ENCODE assay signal across 8 cellular contexts in genomic region chr3:160565442-160566403, GRCh38. TPM values are rescaled to one million over a fixed set of nuclear protein-coding genes. Genes with fewer than 3 reads are reported as not detected.
A peak's percentile ranks its signal among the peaks of the same experiment; 100 is the strongest.
DNase-seq lines count a peak whose midpoint lies in the region; ATAC-seq, FAIRE-seq and TF ChIP-seq lines count a peak whose summit lies in the region.

Gene KPNA4, minus strand, starts transcription at chr3:160565571. Its CDS starts 289 bp downstream, at chr3:160565282.

- intact Hi-C loops in Calu3 (cut with micrococcal nuclease; ENCODE audit: unreplicated experiment) = loop anchor here (10.0 kb wide), 1 partner anchor 659 kb away; the partner anchor contains the start of gene NMD3

- no peaks in the 10 kb centered on the region for H3F3A ChIP-seq in OCI-LY1 (ENCODE audit: insufficient read depth, low read length)

- H3K27ac Mint-ChIP-seq in Calu3 (ENCODE audit: unreplicated experiment) (peak within 1 kb of the TSS; percentile 97), mesothelial cell of epicardium (peak within 1 kb of the TSS; percentile 99)

- H3K9me3 Mint-ChIP-seq in Calu3 (ENCODE audit: low read depth, unreplicated experiment) (peaks cover 4% of the 10 kb centered on the region), mesothelial cell of epicardium (no peaks in the 10 kb centered on the region)

- H3K36me3 ChIP-seq in HUES64 (ENCODE audit: insufficient read depth, low read length) = peaks cover 32% of the 10 kb centered on the region
- H3K36me3 ChIP-seq in OCI-LY1 (ENCODE audit: insufficient read depth, low read length) = peaks cover 34% of the 10 kb centered on the region

- H3K36me3 Mint-ChIP-seq in Calu3 (ENCODE audit: insufficient read depth, unreplicated experiment) (peaks cover 67% of the 10 kb centered on the region), mesothelial cell of epicardium (peaks cover 15% of the 10 kb centered on the region)

- H3K4me3 ChIP-seq in HUES64 (ENCODE audit: low read length) (peak within 1 kb of the TSS; percentile 95), OCI-LY1 (ENCODE audit: low read depth, low read length, poor library complexity, severe bottlenecking) (peak within 1 kb of the TSS; percentile 70)

- 0 out of 2 replicates have a peak, but pooled peaks cover 2% of the 10 kb centered on the region for H3K9me3 ChIP-seq in HUES64 (ENCODE audit: insufficient read depth, low read depth, low read length)
- no peaks in the 10 kb centered on the region for H3K9me3 ChIP-seq in OCI-LY1 (ENCODE audit: low read length)

- H3K9ac ChIP-seq in HUES64 (ENCODE audit: low read depth, low read length) (peak within 1 kb of the TSS; percentile 85), OCI-LY1 (ENCODE audit: low read length) (peak within 1 kb of the TSS; percentile 90)

- TF ChIP-seq CTCF in Calu3 (IDR thresholded peaks at IDR 0.05; ENCODE audit: unreplicated experiment) = no peak
- no peak for TF ChIP-seq CTCF in OCI-LY1 (IDR thresholded peaks at IDR 0.05; ENCODE audit: low read length)
- TF ChIP-seq CTCF in mesothelial cell of epicardium (IDR thresholded peaks at IDR 0.05; ENCODE audit: unreplicated experiment) = no peak

- peak; percentile 91 for FAIRE-seq in endometrium (lab: Jason Lieb, UNC)

- H3K27me3 Mint-ChIP-seq in Calu3 (ENCODE audit: unreplicated experiment) = no peaks in the 10 kb centered on the region
- no peaks in the 10 kb centered on the region for H3K27me3 Mint-ChIP-seq in mesothelial cell of epicardium (ENCODE audit: low read depth)

- H2AFZ ChIP-seq in OCI-LY1 (ENCODE audit: low read length) = peak within 1 kb of the TSS; percentile 20

- H3K4me1 Mint-ChIP-seq in Calu3 (ENCODE audit: low read depth, unreplicated experiment) (peaks cover 53% of the 10 kb centered on the region), mesothelial cell of epicardium (peaks cover 46% of the 10 kb centered on the region)

- WGBS in HUES64 = under 1% methylated on average over 68 of the region's 71 CpGs

- peak within 1 kb of the TSS; percentile 97 for H3K4me2 ChIP-seq in OCI-LY1 (ENCODE audit: low read length)

- H3K9me2 ChIP-seq in OCI-LY1 (ENCODE audit: low read depth, low read length) = no peaks in the 10 kb centered on the region

- DNase-seq in Calu3 (peak; percentile 100), mesothelial cell of epicardium (ENCODE audit: low spot score in 2 of 2, unreplicated experiment in 2 of 2) (peak; percentile 96 to 98)
- DNase-seq in activated CD8-positive, alpha-beta memory T cell treated with anti-CD3 and anti-CD28 coated beads, Interleukin-2, amount 50 U/mL, for 4 hours = peak; percentile 97
- peak; percentile 93 to 94 for DNase-seq in stimulated activated CD8-positive, alpha-beta memory T cell treated with anti-CD3 and anti-CD28 coated beads, Interleukin-15, amount 100 ng/mL, for 48 hours (ENCODE audit: low read depth in 2 of 2)

- no TSS peak for BruUV-seq in Calu3 (replicated peaks; lab: Mats Ljungman, UMichigan)

- peak within 1 kb of the TSS; percentile 94 for H3K4me3 Mint-ChIP-seq in Calu3 (ENCODE audit: low read depth, unreplicated experiment)
- H3K4me3 Mint-ChIP-seq in mesothelial cell of epicardium = peak within 1 kb of the TSS; percentile 95

- H3K27ac ChIP-seq in HUES64 (ENCODE audit: low read depth, low read length) (peak within 1 kb of the TSS; percentile 92), OCI-LY1 (ENCODE audit: low read depth, low read length, poor library complexity, severe bottlenecking) (peak within 1 kb of the TSS; percentile 61)

- H3K27me3 ChIP-seq in HUES64 (ENCODE audit: insufficient read depth, low read length) = no peaks in the 10 kb centered on the region
- H3K27me3 ChIP-seq in OCI-LY1 (ENCODE audit: insufficient read depth, low read length) = no peaks in the 10 kb centered on the region

- H3K4me1 ChIP-seq in HUES64 (ENCODE audit: insufficient read depth, low read length) (peaks cover 23% of the 10 kb centered on the region), OCI-LY1 (ENCODE audit: insufficient read depth, low read length, severe bottlenecking) (peaks cover 49% of the 10 kb centered on the region)

- no peaks in the 10 kb centered on the region for H4K20me1 ChIP-seq in OCI-LY1 (ENCODE audit: insufficient read depth, low read length)

- ATAC-seq in GM21447 (IDR thresholded peaks at IDR 0.05; ENCODE audit: unreplicated experiment) = peak; percentile 91

- CTCF ChIA-PET in Calu3 (lab: Charles Lee) = interaction anchor here (0.6 to 1.0 kb wide), 4 partner anchors 75 to 816 kb away, joined by 3 read pairs; no protein-coding TSS in a partner anchor

- peaks cover 39% of the 10 kb centered on the region for H3K79me2 ChIP-seq in OCI-LY1 (ENCODE audit: insufficient read depth, low read length)

RNA-seq across cellular contexts. Expression of gene KPNA4, which starts in this region (rescaled TPM):
- total RNA-seq in Calu3 (2022) = 116 and 117 TPM in 2 replicates
- polyA plus RNA-seq in HUES64 (2013, experiment 1 of 2) = 34.0 TPM
- 35.6 TPM for polyA plus RNA-seq in HUES64 (2013, experiment 2 of 2)
- total RNA-seq in mesothelial cell of epicardium = 61.1 to 66.2 TPM (median 62.3 TPM) in 3 replicates

Comparison
In these comparisons a context has a peak if more than half of its experiments do, and no peak if none do; other contexts are left out.
1. Peak in every context shown above with its lines: DNase-seq, ATAC-seq, H3K4me3 ChIP-seq and H3K27ac ChIP-seq.